21 cellular contexts compared by ENCODE assay signal in genomic region chr10:124601016-124601415, GRCh38.
DNase-seq lines count a peak whose midpoint lies in the region; ATAC-seq and TF ChIP-seq lines count a peak whose summit lies in the region.
"Had no signal": no experiment of that assay in that cellular context is flagged by ENCODE, and none has a peak within 500 bp of the region (broad histone marks: within the 10 kb centered on the region; RNA-seq: fewer than 3 reads in every experiment).

No MANE protein-coding gene starts in this region.

- no peaks in the 10 kb centered on the region for H3K27me3 ChIP-seq in right atrium auricular region
- H3K27me3 ChIP-seq: ascending aorta, stomach, upper lobe of left lung had no signal

- no peak for ATAC-seq in Right ventricle myocardium inferior
- ATAC-seq in HG03432 (IDR thresholded peaks at IDR 0.05; ENCODE audit: unreplicated experiment) = peak; percentile 15
- peak; percentile 34 for ATAC-seq in stimulated activated memory B cell treated with anti-CD40 and anti-IgM and Interleukin-4, amounts not matched to agents 10 μg/mL and 1 μg/mL and 100 μg/mL, for 72 hours

- H3K9me3 ChIP-seq in right atrium auricular region = no peaks in the 10 kb centered on the region
- H3K9me3 ChIP-seq: ascending aorta, stomach, upper lobe of left lung had no signal

- no peak overlapping the region for H3K27ac ChIP-seq in right atrium auricular region
- H3K27ac ChIP-seq: ascending aorta, stomach, upper lobe of left lung had no signal

- H3K9me3 Mint-ChIP-seq in chondrocyte (ENCODE audit: low read depth) = no peaks in the 10 kb centered on the region
- peaks cover 6% of the 10 kb centered on the region for H3K9me3 Mint-ChIP-seq in stimulated activated memory B cell treated with anti-CD40 and anti-IgM and Interleukin-4, amounts not matched to agents 10 μg/mL and 1 μg/mL and 100 μg/mL, for 72 hours
- H3K9me3 Mint-ChIP-seq: naive thymus-derived CD8-positive, alpha-beta T cell had no signal

- no peak overlapping the region for H3K4me3 ChIP-seq in right atrium auricular region
- H3K4me3 ChIP-seq: ascending aorta, stomach, upper lobe of left lung had no signal

- no peak overlapping the region for H3K4me3 Mint-ChIP-seq in chondrocyte (ENCODE audit: unreplicated experiment)
- peak overlapping the region; percentile 67 for H3K4me3 Mint-ChIP-seq in stimulated activated memory B cell treated with anti-CD40 and anti-IgM and Interleukin-4, amounts not matched to agents 10 μg/mL and 1 μg/mL and 100 μg/mL, for 72 hours

- no peaks in the 10 kb centered on the region for H3K4me1 ChIP-seq in right atrium auricular region
- H3K4me1 ChIP-seq: ascending aorta, upper lobe of left lung had no signal

- peak; percentile 46 for DNase-seq in Right ventricle myocardium inferior (ENCODE audit: missing footprints)
- DNase-seq in right atrium auricular region (ENCODE audit: low spot score) = no peak
- peak; percentile 46 for DNase-seq in chondrocyte (ENCODE audit: low spot score)
- DNase-seq in DMS79 treated with DMSO at 0.1 percent for 48 hours (lab: John Stamatoyannopoulos, UW) = no peak
- DNase-seq in AML-193 (lab: John Stamatoyannopoulos, UW) = no peak
- no peak for DNase-seq in NCI-H1048 (lab: John Stamatoyannopoulos, UW)
- DNase-seq: 8988T; activated naive CD4-positive, alpha-beta T cell treated with anti-CD3 and anti-CD28 coated beads, Interleukin-2, amount 50 U/mL, for 16 hours; cerebellar nuclear complex; erythroblast; foreskin melanocyte; hippocampal formation; KBM-7; NCI-H187 treated with DMSO at 0.1 percent for 48 hours; NCI-H345; stomach; upper lobe of left lung had no signal

- H3K27me3 Mint-ChIP-seq in chondrocyte (ENCODE audit: low read depth) = no peaks in the 10 kb centered on the region
- H3K27me3 Mint-ChIP-seq in stimulated activated memory B cell treated with anti-CD40 and anti-IgM and Interleukin-4, amounts not matched to agents 10 μg/mL and 1 μg/mL and 100 μg/mL, for 72 hours = no peaks in the 10 kb centered on the region
- H3K27me3 Mint-ChIP-seq: naive thymus-derived CD8-positive, alpha-beta T cell had no signal

- no peak overlapping the region for H3K27ac Mint-ChIP-seq in chondrocyte (ENCODE audit: unreplicated experiment)
- H3K27ac Mint-ChIP-seq in stimulated activated memory B cell treated with anti-CD40 and anti-IgM and Interleukin-4, amounts not matched to agents 10 μg/mL and 1 μg/mL and 100 μg/mL, for 72 hours = peak overlapping the region; percentile 97

- no peaks in the 10 kb centered on the region for H3K36me3 Mint-ChIP-seq in chondrocyte (ENCODE audit: low read depth)
- H3K36me3 Mint-ChIP-seq in stimulated activated memory B cell treated with anti-CD40 and anti-IgM and Interleukin-4, amounts not matched to agents 10 μg/mL and 1 μg/mL and 100 μg/mL, for 72 hours = peaks cover 10% of the 10 kb centered on the region

- no peaks in the 10 kb centered on the region for H3K4me1 Mint-ChIP-seq in chondrocyte (ENCODE audit: low read depth)
- peaks cover 86% of the 10 kb centered on the region for H3K4me1 Mint-ChIP-seq in stimulated activated memory B cell treated with anti-CD40 and anti-IgM and Interleukin-4, amounts not matched to agents 10 μg/mL and 1 μg/mL and 100 μg/mL, for 72 hours

- H3K36me3 ChIP-seq in right atrium auricular region = no peaks in the 10 kb centered on the region
- H3K36me3 ChIP-seq: ascending aorta, stomach, upper lobe of left lung had no signal

- TF ChIP-seq CTCF in right atrium auricular region (IDR thresholded peaks at IDR 0.05) (no peak), chondrocyte (IDR thresholded peaks at IDR 0.05) (no peak)

- intact Hi-C loops in Right ventricle myocardium inferior (cut with DNase I) = no loop called here

Comparison
In these comparisons a context has a peak if more than half of its experiments do, and no peak if none do; other contexts are left out.
1. DNase-seq: peak in Right ventricle myocardium inferior (single experiment) and chondrocyte (single experiment); none in right atrium auricular region (single experiment), DMS79 treated with DMSO at 0.1 percent for 48 hours (single experiment), AML-193 (0 of 2) and NCI-H1048 (single experiment).